10 cellular contexts compared by ENCODE assay signal in the genomic region with DNA sequence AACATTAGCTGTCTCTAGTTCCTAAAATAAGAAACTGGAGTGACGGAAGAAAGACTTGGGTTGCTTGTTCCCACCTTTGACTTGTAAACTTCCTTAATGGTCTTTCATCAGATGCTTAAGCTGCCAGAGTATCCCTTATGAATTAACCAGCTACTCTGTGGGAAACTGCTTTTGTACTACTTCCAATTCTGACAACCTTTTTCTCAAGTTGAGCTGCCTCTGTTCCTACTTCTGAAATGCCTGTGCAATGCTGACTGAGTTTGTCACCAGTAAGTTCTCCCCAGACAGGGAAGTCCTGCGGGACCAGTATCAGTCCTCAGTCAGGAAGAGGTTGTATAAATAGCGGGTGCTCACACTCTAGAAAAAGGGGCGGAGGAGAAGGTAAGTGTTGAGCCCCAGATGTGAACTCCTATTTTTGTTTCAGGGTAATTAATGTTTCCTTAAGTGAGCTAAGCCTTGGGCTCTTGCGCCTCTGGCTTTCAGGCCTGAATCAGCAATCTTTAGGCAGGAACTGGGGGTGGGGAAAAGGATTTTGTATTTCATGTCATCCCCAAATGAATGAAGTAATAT.
DNase-seq lines count a peak whose midpoint lies in the region; ATAC-seq and TF ChIP-seq lines count a peak whose summit lies in the region.
"Had no signal": no experiment of that assay in that cellular context is flagged by ENCODE, and none has a peak within 500 bp of the region (broad histone marks: within the 10 kb centered on the region; RNA-seq: fewer than 3 reads in every experiment).

No MANE protein-coding gene starts in this region.

- H3K27ac ChIP-seq in right atrium auricular region (peak overlapping the region in 1 of 2 donors; percentile 14), iPS-18a (ENCODE audit: low read length) (no peak overlapping the region)
- H3K27ac ChIP-seq: Peyer's patch had no signal

- ATAC-seq in Right ventricle myocardium superior (ENCODE audit: poor library complexity): peak; percentile 54
- ATAC-seq in GM18517 (IDR thresholded peaks at IDR 0.05; ENCODE audit: unreplicated experiment): no peak
- ATAC-seq in HG02970 (IDR thresholded peaks at IDR 0.05; ENCODE audit: low FRiP score, unreplicated experiment): no peak
- ATAC-seq in GM21786 (IDR thresholded peaks at IDR 0.05; ENCODE audit: unreplicated experiment): no peak

- H3K4me3 ChIP-seq in right atrium auricular region (peak overlapping the region in 1 of 2 donors; percentile 0), iPS-18a (ENCODE audit: low read length) (peak overlapping the region; percentile 36)
- H3K4me3 ChIP-seq: Peyer's patch had no signal

- peak in 1 of 2 donors; percentile 26 for TF ChIP-seq CTCF in right atrium auricular region (IDR thresholded peaks at IDR 0.05)

- intact Hi-C loops in Right ventricle myocardium superior (cut with DNase I): no loop called here

- no peak overlapping the region for H3K9ac ChIP-seq in iPS-18a (ENCODE audit: low read length)

- H3K36me3 ChIP-seq in right atrium auricular region (no peaks in the 10 kb centered on the region), iPS-18a (ENCODE audit: control insufficient read depth, low read depth, low read length) (no peaks in the 10 kb centered on the region)
- H3K36me3 ChIP-seq: Peyer's patch had no signal

- H3K27me3 ChIP-seq in right atrium auricular region (no peaks in the 10 kb centered on the region), iPS-18a (ENCODE audit: control insufficient read depth, insufficient read depth, low read length) (no peaks in the 10 kb centered on the region)
- H3K27me3 ChIP-seq: Peyer's patch had no signal

- DNase-seq in Right ventricle myocardium superior (no peak), right atrium auricular region (ENCODE audit: low spot score) (no peak), SKM-1 (lab: John Stamatoyannopoulos, UW; ENCODE audit: unreplicated experiment) (peak; percentile 71)
- no peak for DNase-seq in activated CD4-positive, alpha-beta T cell treated with anti-CD3 and anti-CD28 coated beads for 48 hours
- DNase-seq: activated CD4-positive, alpha-beta T cell treated with anti-CD3 and anti-CD28 coated beads, Interleukin-2, amount 50 U/mL, for 4 hours; Peyer's patch had no signal

- H3K4me1 ChIP-seq in right atrium auricular region: peaks cover 0 to 19% of the 10 kb centered on the region in 2 donors
- peaks cover 71% of the 10 kb centered on the region for H3K4me1 ChIP-seq in iPS-18a (ENCODE audit: control insufficient read depth, low read depth, low read length)
- H3K4me1 ChIP-seq: Peyer's patch had no signal

- H3K9me3 ChIP-seq in right atrium auricular region (no peaks in the 10 kb centered on the region), iPS-18a (ENCODE audit: control insufficient read depth, low read depth, low read length) (no peaks in the 10 kb centered on the region)
- H3K9me3 ChIP-seq: Peyer's patch had no signal
